In the genomic region with DNA sequence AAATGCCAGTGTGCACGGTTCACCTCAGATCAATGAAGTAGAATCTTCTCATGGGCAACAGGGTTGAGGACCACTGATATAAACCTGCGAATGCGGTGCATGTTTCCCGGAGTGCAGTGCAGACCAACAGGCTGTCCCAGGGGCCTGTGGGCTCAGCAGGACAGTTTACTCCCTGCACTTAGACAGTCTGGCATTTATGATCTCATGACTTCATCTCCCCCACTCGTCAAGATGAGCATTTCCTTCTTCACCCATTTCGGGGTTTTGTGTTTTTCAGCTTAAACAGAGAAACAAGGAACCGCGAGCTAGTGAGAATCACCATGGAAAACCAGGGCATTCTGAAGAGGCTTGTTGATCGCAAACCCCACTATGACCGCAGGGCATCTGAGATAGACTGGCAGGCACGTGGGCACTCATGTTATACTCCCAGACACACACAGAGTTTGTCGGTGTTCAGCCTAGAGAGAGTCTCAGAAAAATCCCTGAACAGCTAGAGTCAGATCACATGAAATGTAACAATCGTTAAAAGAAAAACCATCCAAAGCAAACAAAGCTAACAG, we compare ENCODE assay signal across 3 cellular contexts.
TF ChIP-seq lines count a peak whose summit lies in the region.

No MANE protein-coding gene starts in this region.

TF ChIP-seq in GM23338, 12 proteins besides CTCF, POLR2A, EP300 and RAD21 (continues in another document):
- no peak for TF ChIP-seq EZH2phosphoT487 (IDR thresholded peaks at IDR 0.05; ENCODE audit: unreplicated experiment)
- TF ChIP-seq POLR2AphosphoS5 (IDR thresholded peaks at IDR 0.05; ENCODE audit: low read depth), result no peak
- TF ChIP-seq JUNB (IDR thresholded peaks at IDR 0.05; ENCODE audit: unreplicated experiment), result no peak
- no peak for TF ChIP-seq ZNF114 (CRISPR knock-in tag; IDR thresholded peaks at IDR 0.05)
- TF ChIP-seq, protein P1, sequence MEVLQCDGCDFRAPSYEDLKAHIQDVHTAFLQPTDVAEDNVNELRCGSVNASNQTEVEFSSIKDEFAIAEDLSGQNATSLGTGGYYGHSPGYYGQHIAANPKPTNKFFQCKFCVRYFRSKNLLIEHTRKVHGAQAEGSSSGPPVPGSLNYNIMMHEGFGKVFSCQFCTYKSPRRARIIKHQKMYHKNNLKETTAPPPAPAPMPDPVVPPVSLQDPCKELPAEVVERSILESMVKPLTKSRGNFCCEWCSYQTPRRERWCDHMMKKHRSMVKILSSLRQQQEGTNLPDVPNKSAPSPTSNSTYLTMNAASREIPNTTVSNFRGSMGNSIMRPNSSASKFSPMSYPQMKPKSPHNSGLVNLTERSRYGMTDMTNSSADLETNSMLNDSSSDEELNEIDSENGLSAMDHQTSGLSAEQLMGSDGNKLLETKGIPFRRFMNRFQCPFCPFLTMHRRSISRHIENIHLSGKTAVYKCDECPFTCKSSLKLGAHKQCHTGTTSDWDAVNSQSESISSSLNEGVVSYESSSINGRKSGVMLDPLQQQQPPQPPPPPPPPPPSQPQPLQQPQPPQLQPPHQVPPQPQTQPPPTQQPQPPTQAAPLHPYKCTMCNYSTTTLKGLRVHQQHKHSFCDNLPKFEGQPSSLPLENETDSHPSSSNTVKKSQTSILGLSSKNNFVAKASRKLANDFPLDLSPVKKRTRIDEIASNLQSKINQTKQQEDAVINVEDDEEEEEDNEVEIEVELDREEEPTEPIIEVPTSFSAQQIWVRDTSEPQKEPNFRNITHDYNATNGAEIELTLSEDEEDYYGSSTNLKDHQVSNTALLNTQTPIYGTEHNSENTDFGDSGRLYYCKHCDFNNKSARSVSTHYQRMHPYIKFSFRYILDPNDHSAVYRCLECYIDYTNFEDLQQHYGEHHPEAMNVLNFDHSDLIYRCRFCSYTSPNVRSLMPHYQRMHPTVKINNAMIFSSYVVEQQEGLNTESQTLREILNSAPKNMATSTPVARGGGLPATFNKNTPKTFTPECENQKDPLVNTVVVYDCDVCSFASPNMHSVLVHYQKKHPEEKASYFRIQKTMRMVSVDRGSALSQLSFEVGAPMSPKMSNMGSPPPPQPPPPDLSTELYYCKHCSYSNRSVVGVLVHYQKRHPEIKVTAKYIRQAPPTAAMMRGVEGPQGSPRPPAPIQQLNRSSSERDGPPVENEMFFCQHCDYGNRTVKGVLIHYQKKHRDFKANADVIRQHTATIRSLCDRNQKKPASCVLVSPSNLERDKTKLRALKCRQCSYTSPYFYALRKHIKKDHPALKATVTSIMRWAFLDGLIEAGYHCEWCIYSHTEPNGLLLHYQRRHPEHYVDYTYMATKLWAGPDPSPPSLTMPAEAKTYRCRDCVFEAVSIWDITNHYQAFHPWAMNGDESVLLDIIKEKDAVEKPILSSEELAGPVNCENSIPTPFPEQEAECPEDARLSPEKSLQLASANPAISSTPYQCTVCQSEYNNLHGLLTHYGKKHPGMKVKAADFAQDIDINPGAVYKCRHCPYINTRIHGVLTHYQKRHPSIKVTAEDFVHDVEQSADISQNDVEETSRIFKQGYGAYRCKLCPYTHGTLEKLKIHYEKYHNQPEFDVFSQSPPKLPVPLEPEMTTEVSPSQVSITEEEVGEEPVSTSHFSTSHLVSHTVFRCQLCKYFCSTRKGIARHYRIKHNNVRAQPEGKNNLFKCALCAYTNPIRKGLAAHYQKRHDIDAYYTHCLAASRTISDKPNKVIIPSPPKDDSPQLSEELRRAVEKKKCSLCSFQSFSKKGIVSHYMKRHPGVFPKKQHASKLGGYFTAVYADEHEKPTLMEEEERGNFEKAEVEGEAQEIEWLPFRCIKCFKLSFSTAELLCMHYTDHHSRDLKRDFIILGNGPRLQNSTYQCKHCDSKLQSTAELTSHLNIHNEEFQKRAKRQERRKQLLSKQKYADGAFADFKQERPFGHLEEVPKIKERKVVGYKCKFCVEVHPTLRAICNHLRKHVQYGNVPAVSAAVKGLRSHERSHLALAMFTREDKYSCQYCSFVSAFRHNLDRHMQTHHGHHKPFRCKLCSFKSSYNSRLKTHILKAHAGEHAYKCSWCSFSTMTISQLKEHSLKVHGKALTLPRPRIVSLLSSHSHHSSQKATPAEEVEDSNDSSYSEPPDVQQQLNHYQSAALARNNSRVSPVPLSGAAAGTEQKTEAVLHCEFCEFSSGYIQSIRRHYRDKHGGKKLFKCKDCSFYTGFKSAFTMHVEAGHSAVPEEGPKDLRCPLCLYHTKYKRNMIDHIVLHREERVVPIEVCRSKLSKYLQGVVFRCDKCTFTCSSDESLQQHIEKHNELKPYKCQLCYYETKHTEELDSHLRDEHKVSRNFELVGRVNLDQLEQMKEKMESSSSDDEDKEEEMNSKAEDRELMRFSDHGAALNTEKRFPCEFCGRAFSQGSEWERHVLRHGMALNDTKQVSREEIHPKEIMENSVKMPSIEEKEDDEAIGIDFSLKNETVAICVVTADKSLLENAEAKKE (CRISPR knock-in tag; IDR thresholded peaks at IDR 0.05), result no peak
- no peak for TF ChIP-seq ZNF331 (CRISPR knock-in tag; IDR thresholded peaks at IDR 0.05; ENCODE audit: low read depth)
- TF ChIP-seq EZH2 (IDR thresholded peaks at IDR 0.05; ENCODE audit: low read depth, unreplicated experiment), result no peak

TF ChIP-seq in K562, 482 proteins besides CTCF, POLR2A, EP300 and RAD21 (continues in another document):
- TF ChIP-seq, protein P2, sequence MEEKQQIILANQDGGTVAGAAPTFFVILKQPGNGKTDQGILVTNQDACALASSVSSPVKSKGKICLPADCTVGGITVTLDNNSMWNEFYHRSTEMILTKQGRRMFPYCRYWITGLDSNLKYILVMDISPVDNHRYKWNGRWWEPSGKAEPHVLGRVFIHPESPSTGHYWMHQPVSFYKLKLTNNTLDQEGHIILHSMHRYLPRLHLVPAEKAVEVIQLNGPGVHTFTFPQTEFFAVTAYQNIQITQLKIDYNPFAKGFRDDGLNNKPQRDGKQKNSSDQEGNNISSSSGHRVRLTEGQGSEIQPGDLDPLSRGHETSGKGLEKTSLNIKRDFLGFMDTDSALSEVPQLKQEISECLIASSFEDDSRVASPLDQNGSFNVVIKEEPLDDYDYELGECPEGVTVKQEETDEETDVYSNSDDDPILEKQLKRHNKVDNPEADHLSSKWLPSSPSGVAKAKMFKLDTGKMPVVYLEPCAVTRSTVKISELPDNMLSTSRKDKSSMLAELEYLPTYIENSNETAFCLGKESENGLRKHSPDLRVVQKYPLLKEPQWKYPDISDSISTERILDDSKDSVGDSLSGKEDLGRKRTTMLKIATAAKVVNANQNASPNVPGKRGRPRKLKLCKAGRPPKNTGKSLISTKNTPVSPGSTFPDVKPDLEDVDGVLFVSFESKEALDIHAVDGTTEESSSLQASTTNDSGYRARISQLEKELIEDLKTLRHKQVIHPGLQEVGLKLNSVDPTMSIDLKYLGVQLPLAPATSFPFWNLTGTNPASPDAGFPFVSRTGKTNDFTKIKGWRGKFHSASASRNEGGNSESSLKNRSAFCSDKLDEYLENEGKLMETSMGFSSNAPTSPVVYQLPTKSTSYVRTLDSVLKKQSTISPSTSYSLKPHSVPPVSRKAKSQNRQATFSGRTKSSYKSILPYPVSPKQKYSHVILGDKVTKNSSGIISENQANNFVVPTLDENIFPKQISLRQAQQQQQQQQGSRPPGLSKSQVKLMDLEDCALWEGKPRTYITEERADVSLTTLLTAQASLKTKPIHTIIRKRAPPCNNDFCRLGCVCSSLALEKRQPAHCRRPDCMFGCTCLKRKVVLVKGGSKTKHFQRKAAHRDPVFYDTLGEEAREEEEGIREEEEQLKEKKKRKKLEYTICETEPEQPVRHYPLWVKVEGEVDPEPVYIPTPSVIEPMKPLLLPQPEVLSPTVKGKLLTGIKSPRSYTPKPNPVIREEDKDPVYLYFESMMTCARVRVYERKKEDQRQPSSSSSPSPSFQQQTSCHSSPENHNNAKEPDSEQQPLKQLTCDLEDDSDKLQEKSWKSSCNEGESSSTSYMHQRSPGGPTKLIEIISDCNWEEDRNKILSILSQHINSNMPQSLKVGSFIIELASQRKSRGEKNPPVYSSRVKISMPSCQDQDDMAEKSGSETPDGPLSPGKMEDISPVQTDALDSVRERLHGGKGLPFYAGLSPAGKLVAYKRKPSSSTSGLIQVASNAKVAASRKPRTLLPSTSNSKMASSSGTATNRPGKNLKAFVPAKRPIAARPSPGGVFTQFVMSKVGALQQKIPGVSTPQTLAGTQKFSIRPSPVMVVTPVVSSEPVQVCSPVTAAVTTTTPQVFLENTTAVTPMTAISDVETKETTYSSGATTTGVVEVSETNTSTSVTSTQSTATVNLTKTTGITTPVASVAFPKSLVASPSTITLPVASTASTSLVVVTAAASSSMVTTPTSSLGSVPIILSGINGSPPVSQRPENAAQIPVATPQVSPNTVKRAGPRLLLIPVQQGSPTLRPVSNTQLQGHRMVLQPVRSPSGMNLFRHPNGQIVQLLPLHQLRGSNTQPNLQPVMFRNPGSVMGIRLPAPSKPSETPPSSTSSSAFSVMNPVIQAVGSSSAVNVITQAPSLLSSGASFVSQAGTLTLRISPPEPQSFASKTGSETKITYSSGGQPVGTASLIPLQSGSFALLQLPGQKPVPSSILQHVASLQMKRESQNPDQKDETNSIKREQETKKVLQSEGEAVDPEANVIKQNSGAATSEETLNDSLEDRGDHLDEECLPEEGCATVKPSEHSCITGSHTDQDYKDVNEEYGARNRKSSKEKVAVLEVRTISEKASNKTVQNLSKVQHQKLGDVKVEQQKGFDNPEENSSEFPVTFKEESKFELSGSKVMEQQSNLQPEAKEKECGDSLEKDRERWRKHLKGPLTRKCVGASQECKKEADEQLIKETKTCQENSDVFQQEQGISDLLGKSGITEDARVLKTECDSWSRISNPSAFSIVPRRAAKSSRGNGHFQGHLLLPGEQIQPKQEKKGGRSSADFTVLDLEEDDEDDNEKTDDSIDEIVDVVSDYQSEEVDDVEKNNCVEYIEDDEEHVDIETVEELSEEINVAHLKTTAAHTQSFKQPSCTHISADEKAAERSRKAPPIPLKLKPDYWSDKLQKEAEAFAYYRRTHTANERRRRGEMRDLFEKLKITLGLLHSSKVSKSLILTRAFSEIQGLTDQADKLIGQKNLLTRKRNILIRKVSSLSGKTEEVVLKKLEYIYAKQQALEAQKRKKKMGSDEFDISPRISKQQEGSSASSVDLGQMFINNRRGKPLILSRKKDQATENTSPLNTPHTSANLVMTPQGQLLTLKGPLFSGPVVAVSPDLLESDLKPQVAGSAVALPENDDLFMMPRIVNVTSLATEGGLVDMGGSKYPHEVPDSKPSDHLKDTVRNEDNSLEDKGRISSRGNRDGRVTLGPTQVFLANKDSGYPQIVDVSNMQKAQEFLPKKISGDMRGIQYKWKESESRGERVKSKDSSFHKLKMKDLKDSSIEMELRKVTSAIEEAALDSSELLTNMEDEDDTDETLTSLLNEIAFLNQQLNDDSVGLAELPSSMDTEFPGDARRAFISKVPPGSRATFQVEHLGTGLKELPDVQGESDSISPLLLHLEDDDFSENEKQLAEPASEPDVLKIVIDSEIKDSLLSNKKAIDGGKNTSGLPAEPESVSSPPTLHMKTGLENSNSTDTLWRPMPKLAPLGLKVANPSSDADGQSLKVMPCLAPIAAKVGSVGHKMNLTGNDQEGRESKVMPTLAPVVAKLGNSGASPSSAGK (IDR thresholded peaks at IDR 0.05), result no peak

TF ChIP-seq in GM12891, 5 proteins besides CTCF, POLR2A, EP300 and RAD21:
- no peak for TF ChIP-seq POU2F2 (IDR thresholded peaks at IDR 0.05; ENCODE audit: low read depth, low read length)
- no peak for TF ChIP-seq PAX5 (IDR thresholded peaks at IDR 0.05; ENCODE audit: insufficient read depth, low read length, severe bottlenecking)
